Comparison of ENCODE assay signal across 20 cellular contexts in genomic region chr2:143347901-143348300, GRCh38.
"Had no signal": no experiment of that assay in that cellular context is flagged by ENCODE, and none has a peak within 500 bp of the region (broad histone marks: within the 10 kb centered on the region; RNA-seq: fewer than 3 reads in every experiment).

No MANE protein-coding gene starts in this region.

- H3K27me3 ChIP-seq: hepatocyte, neutrophil, sigmoid colon, stomach, transverse colon had no signal

- H3K9me3 ChIP-seq: neutrophil, sigmoid colon, stomach, thoracic aorta, transverse colon had no signal

- H3K4me2 ChIP-seq: hepatocyte had no signal

- H3K27me3 Mint-ChIP-seq: naive thymus-derived CD8-positive, alpha-beta T cell had no signal

- H3K36me3 ChIP-seq: neutrophil, sigmoid colon, stomach, thoracic aorta, transverse colon had no signal

- H2AFZ ChIP-seq: hepatocyte had no signal

- DNase-seq: cortex of kidney; dorsolateral prefrontal cortex; effector CD8-positive, alpha-beta T cell; foreskin melanocyte; head of caudate nucleus; islet precursor cell; mammary epithelial cell; naive thymus-derived CD8-positive, alpha-beta T cell; sigmoid colon; stimulated activated CD4-positive, alpha-beta T cell treated with anti-CD3 and anti-CD28 coated beads, Interleukin-2, amount 100 ng/mL, for 24 hours; stimulated activated CD4-positive, alpha-beta T cell treated with anti-CD3 and anti-CD28 coated beads, Interleukin-4, amount 100 ng/mL, for 4 hours; stimulated activated naive CD4-positive, alpha-beta T cell; stomach; substantia nigra; transverse colon had no signal

- H3K9me3 Mint-ChIP-seq: naive thymus-derived CD8-positive, alpha-beta T cell had no signal

- H3K4me3 Mint-ChIP-seq: naive thymus-derived CD8-positive, alpha-beta T cell had no signal

- H3K79me2 ChIP-seq: hepatocyte had no signal

- H3K4me1 ChIP-seq: sigmoid colon, stomach, transverse colon had no signal

- ATAC-seq: left lobe of liver; naive thymus-derived CD8-positive, alpha-beta T cell had no signal

- H3K27ac ChIP-seq: dorsolateral prefrontal cortex, hepatocyte, neutrophil, sigmoid colon, skin epidermis, stomach, thoracic aorta, transverse colon had no signal

- H3K4me3 ChIP-seq: hepatocyte, sigmoid colon, skin epidermis, stomach, thoracic aorta, transverse colon had no signal
